ENCODE assay signal across 8 cellular contexts in the genomic region with DNA sequence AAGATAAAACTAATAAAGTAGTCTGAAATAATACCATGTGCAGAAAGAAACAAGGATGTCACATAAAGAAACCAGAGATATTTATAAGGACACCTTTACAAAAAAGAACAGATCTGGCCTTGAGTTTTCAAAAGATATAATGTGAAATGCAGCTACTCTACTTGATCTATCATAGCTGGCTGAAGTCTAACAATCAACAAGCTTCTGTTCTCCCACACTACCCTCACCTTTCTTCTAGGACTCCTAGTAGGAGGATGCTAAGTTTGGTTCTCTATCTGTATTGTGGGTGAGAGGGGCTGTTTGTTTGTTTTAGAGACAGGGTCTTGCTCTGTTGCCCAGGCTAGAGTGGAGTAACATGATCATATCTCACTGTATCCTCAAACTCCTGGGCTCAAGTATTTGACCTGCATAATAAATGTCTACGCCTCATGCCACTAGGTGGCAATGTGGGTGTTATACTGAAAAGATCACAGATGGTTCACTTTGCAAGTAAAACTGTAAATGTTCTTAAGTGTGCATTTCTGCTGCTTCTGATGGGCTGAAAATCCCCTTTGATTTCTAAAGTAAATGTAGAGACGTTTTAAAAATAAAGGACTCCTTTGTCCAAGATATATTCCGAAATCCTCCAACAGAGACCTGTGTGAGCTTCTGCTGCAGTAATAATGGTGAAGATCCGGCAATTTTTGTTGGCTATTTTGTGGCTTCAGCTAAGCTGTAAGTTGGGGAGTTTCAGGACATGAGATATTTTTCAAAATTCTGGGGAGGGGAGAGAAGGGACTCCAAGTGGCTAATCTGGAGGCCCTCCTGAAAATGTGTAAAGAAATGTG.
DNase-seq lines count a peak whose midpoint lies in the region; ATAC-seq, FAIRE-seq and TF ChIP-seq lines count a peak whose summit lies in the region.

No MANE protein-coding gene starts in this region.

- H3K4me3 Mint-ChIP-seq in T-helper 1 cell treated with Interleukin-12 subunit alpha and Interleukin-12 subunit beta and Interleukin-4 antibody, amounts not matched to agents 30 μg/mL and 1 μg/mL, for 36 hours, result peak overlapping the region; percentile 73

- BruUV-seq in endothelial cell of umbilical vein (replicated peaks; lab: Mats Ljungman, UMichigan), result no TSS peak

- no peaks in the 10 kb centered on the region for H3K9me1 ChIP-seq in endothelial cell of umbilical vein (replicated peaks; ENCODE audit: control insufficient read depth, extremely low read depth, insufficient read depth, low read length)

- H3K27me3 Mint-ChIP-seq in T-helper 1 cell treated with Interleukin-12 subunit alpha and Interleukin-12 subunit beta and Interleukin-4 antibody, amounts not matched to agents 30 μg/mL and 1 μg/mL, for 36 hours (ENCODE audit: low read depth), result no peaks in the 10 kb centered on the region

- H3K27me3 ChIP-seq in endothelial cell of umbilical vein (ENCODE audit: control insufficient read depth in 2 of 2, insufficient read depth in 2 of 2, low read length in 2 of 2), result peaks cover 14 to 45% of the 10 kb centered on the region in 2 experiments

- DNase-seq in AG04449 (ENCODE audit: low read depth, low spot score) (no peak), GDM1 (lab: John Stamatoyannopoulos, UW) (peak; percentile 39), LoVo (ENCODE audit: low spot score) (peak; percentile 57), endothelial cell of umbilical vein (ENCODE audit: low read depth, low spot score) (peak; percentile 59), midbrain (lab: John Stamatoyannopoulos, UW) (peak; percentile 63)

- intact Hi-C loops in endothelial cell of umbilical vein (cut with micrococcal nuclease), result loop anchor here (1.0 to 10.0 kb wide), 5 partner anchors 56 to 405 kb away; no protein-coding TSS in a partner anchor

- POLR2A ChIA-PET in AG04449 (lab: Yijun Ruan, JAX), result no interaction called here
- POLR2A ChIA-PET in endothelial cell of umbilical vein (lab: Charles Lee), result no interaction called here

- CTCF ChIA-PET in AG04449 (lab: Yijun Ruan, JAX), result interaction anchor here (0.6 to 5.4 kb wide), 51 partner anchors 9 to 240 kb away, joined by 3 to 96 read pairs (median 4); no protein-coding TSS in a partner anchor
- CTCF ChIA-PET in endothelial cell of umbilical vein (lab: Charles Lee), result interaction anchor here (0.7 to 7.8 kb wide), 36 partner anchors 9 to 875 kb away, joined by 3 to 225 read pairs (median 4); no protein-coding TSS in a partner anchor

- no peak overlapping the region for H3K9ac ChIP-seq in endothelial cell of umbilical vein (replicated peaks; ENCODE audit: extremely low read depth, insufficient read depth, low read length)

- H3K27ac ChIP-seq in endothelial cell of umbilical vein (ENCODE audit: insufficient read depth, low read depth, low read length), result no peak overlapping the region

- FAIRE-seq in endothelial cell of umbilical vein (lab: Jason Lieb, UNC), result peak; percentile 58

- dilution Hi-C loops in endothelial cell of umbilical vein (cut with MboI; ENCODE audit: extremely low pct_ligation_motif_present, low sequenced_read_pairs), result no loop called here

- H4K20me1 ChIP-seq in endothelial cell of umbilical vein (replicated peaks; ENCODE audit: control insufficient read depth, extremely low read depth, insufficient read depth, low read length), result no peaks in the 10 kb centered on the region

- no peaks in the 10 kb centered on the region for H3K36me3 ChIP-seq in endothelial cell of umbilical vein (ENCODE audit: control insufficient read depth in 2 of 2, extremely low read depth in 1 of 2, insufficient read depth in 2 of 2, low read length in 2 of 2)

- H3K9me3 Mint-ChIP-seq in T-helper 1 cell treated with Interleukin-12 subunit alpha and Interleukin-12 subunit beta and Interleukin-4 antibody, amounts not matched to agents 30 μg/mL and 1 μg/mL, for 36 hours, result no peaks in the 10 kb centered on the region

- no peaks in the 10 kb centered on the region for H3K4me1 ChIP-seq in endothelial cell of umbilical vein (ENCODE audit: control insufficient read depth, extremely low read depth, insufficient read depth, low read length)

- no peaks in the 10 kb centered on the region for H3K9me3 ChIP-seq in endothelial cell of umbilical vein (replicated peaks; ENCODE audit: control insufficient read depth, insufficient read depth, low read length)

- H3K79me2 ChIP-seq in endothelial cell of umbilical vein (ENCODE audit: control insufficient read depth, insufficient read depth, low read length), result no peaks in the 10 kb centered on the region

- TF ChIP-seq CTCF in AG04449 (IDR thresholded peaks at IDR 0.05; ENCODE audit: insufficient read depth, low read length, missing control alignments), result peak; percentile 57
- peak; percentile 49 to 57 for TF ChIP-seq CTCF in endothelial cell of umbilical vein (IDR thresholded peaks at IDR 0.05; ENCODE audit: extremely low read depth in 1 of 2, insufficient read depth in 1 of 2, low read depth in 1 of 2, low read length in 2 of 2)

- TF ChIP-seq POLR2A in endothelial cell of umbilical vein (IDR thresholded peaks at IDR 0.05; ENCODE audit: low read depth, low read length), result no peak

- H3K36me3 Mint-ChIP-seq in T-helper 1 cell treated with Interleukin-12 subunit alpha and Interleukin-12 subunit beta and Interleukin-4 antibody, amounts not matched to agents 30 μg/mL and 1 μg/mL, for 36 hours (ENCODE audit: low read depth), result no peaks in the 10 kb centered on the region

- H3K4me3 ChIP-seq in AG04449 (ENCODE audit: low read depth, low read length) (no peak overlapping the region), endothelial cell of umbilical vein (replicated peaks in 1 of 3; ENCODE audit: insufficient read depth in 1 of 3, low read depth in 1 of 3, low read length in 3 of 3) (no peak overlapping the region)

- ATAC-seq in HG03025 (IDR thresholded peaks at IDR 0.05; ENCODE audit: low FRiP score, unreplicated experiment) (no peak), HG02840 (IDR thresholded peaks at IDR 0.05; ENCODE audit: low FRiP score, unreplicated experiment) (no peak)

- H3K4me2 ChIP-seq in endothelial cell of umbilical vein (ENCODE audit: insufficient read depth, low read length), result no peak overlapping the region

- no peak overlapping the region for H2AFZ ChIP-seq in endothelial cell of umbilical vein (ENCODE audit: low read depth, low read length)

- H3K4me1 Mint-ChIP-seq in T-helper 1 cell treated with Interleukin-12 subunit alpha and Interleukin-12 subunit beta and Interleukin-4 antibody, amounts not matched to agents 30 μg/mL and 1 μg/mL, for 36 hours (ENCODE audit: low read depth), result no peaks in the 10 kb centered on the region

- H3K27ac Mint-ChIP-seq in T-helper 1 cell treated with Interleukin-12 subunit alpha and Interleukin-12 subunit beta and Interleukin-4 antibody, amounts not matched to agents 30 μg/mL and 1 μg/mL, for 36 hours, result peak overlapping the region; percentile 85

TF ChIP-seq in endothelial cell of umbilical vein, 7 proteins besides CTCF, POLR2A, EP300 and RAD21:
- TF ChIP-seq, protein P1, sequence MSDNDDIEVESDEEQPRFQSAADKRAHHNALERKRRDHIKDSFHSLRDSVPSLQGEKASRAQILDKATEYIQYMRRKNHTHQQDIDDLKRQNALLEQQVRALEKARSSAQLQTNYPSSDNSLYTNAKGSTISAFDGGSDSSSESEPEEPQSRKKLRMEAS (IDR thresholded peaks at IDR 0.05; ENCODE audit: insufficient read depth, insufficient read length), result no peak
- no peak for TF ChIP-seq POLR2AphosphoS5 (IDR thresholded peaks at IDR 0.05; ENCODE audit: insufficient read depth, low read depth, low read length)
- TF ChIP-seq EZH2 (IDR thresholded peaks at IDR 0.05; ENCODE audit: borderline replicate concordance, low read depth, low read length, severe bottlenecking), result no peak
- TF ChIP-seq JUN (IDR thresholded peaks at IDR 0.05; ENCODE audit: borderline replicate concordance, insufficient read depth, insufficient read length, low read depth), result no peak
- TF ChIP-seq MYC (IDR thresholded peaks at IDR 0.05; ENCODE audit: low read depth, low read length), result no peak
- TF ChIP-seq GATA2 (IDR thresholded peaks at IDR 0.05; ENCODE audit: insufficient read depth, insufficient read length, low read depth, low read length), result no peak
- no peak for TF ChIP-seq FOS (IDR thresholded peaks at IDR 0.05; ENCODE audit: borderline replicate concordance, insufficient read depth, low read length)
